Comparison of ENCODE assay signal across 8 cellular contexts in genomic region chr4:128061566-128062536, GRCh38. TPM values are rescaled to one million over a fixed set of nuclear protein-coding genes. Genes with fewer than 3 reads are reported as not detected.
A peak's percentile ranks its signal among the peaks of the same experiment; 100 is the strongest.
DNase-seq lines count a peak whose midpoint lies in the region; ATAC-seq and TF ChIP-seq lines count a peak whose summit lies in the region.

No MANE protein-coding gene starts in this region.

- 0 to 1% methylated on average over 19 to 72 of the region's 101 CpGs for WGBS in testis, 2 donors

- H3K36me3 ChIP-seq in osteoblast (ENCODE audit: insufficient read depth, low read length), result no peaks in the 10 kb centered on the region
- no peaks in the 10 kb centered on the region for H3K36me3 ChIP-seq in testis (ENCODE audit: low read depth, missing control alignments)

- H2AFZ ChIP-seq in osteoblast (ENCODE audit: low read length), result peak overlapping the region; percentile 81

- H3K9me3 ChIP-seq in osteoblast (ENCODE audit: low read depth, low read length) (no peaks in the 10 kb centered on the region), testis (no peaks in the 10 kb centered on the region)

- intact Hi-C loops in head of caudate nucleus (cut with DNase I), result loop anchor here (2.0 to 10.0 kb wide), 2 partner anchors 279 to 753 kb away; partner anchors contain the start of gene HSPA4L
- intact Hi-C loops in testis (cut with DNase I; ENCODE audit: low total_unique reads), result no loop called here

- peak overlapping the region; percentile 88 for H3K27ac ChIP-seq in osteoblast (ENCODE audit: low read depth, low read length)
- peak overlapping the region; percentile 97 to 98 for H3K27ac ChIP-seq in testis

- peaks cover 49% of the 10 kb centered on the region for H3K79me2 ChIP-seq in osteoblast (ENCODE audit: insufficient read depth, low read length)

- DNase-seq in EL, result peak; percentile 50
- peak; percentile 43 for DNase-seq in KG1 (lab: John Stamatoyannopoulos, UW)
- DNase-seq in SK-MEL-5 (ENCODE audit: low read depth, low spot score), result peak; percentile 14
- peak; percentile 67 for DNase-seq in activated naive CD4-positive, alpha-beta T cell treated with anti-CD3 and anti-CD28 coated beads, Interleukin-2, amount 50 U/mL, for 16 hours
- DNase-seq in head of caudate nucleus, result peak; percentile 43 to 88 (median 69)
- DNase-seq in osteoblast (ENCODE audit: insufficient read length, low spot score, missing footprints), result peak; percentile 93
- peak; percentile 63 for DNase-seq in testis

- peak; percentile 28 for ATAC-seq in GM21786 (IDR thresholded peaks at IDR 0.05; ENCODE audit: unreplicated experiment)

- TF ChIP-seq POLR2A in testis (IDR thresholded peaks at IDR 0.05), result no peak

- H3K4me1 ChIP-seq in osteoblast (ENCODE audit: insufficient read depth, low read length) (peaks cover 2% of the 10 kb centered on the region), testis (peaks cover 5% of the 10 kb centered on the region)

- TF ChIP-seq CTCF in osteoblast (IDR thresholded peaks at IDR 0.05; ENCODE audit: extremely low read depth, low read depth, low read length) (no peak), testis (IDR thresholded peaks at IDR 0.05) (no peak)

- H3K4me3 ChIP-seq in osteoblast (ENCODE audit: insufficient read depth, low read length), result peak overlapping the region; percentile 93
- peak overlapping the region; percentile 80 to 86 for H3K4me3 ChIP-seq in testis

- H3K27me3 ChIP-seq in osteoblast (ENCODE audit: insufficient read depth, low read length) (no peaks in the 10 kb centered on the region), testis (no peaks in the 10 kb centered on the region)

- H3K4me2 ChIP-seq in osteoblast (ENCODE audit: insufficient read depth, low read length), result peak overlapping the region; percentile 90

- in situ Hi-C loops in SK-MEL-5 (cut with HindIII; ENCODE audit: low pct_unique_long_range_greater_than_20kb, low sequenced_read_pairs), result no loop called here

- peaks cover 15% of the 10 kb centered on the region for H4K20me1 ChIP-seq in osteoblast (ENCODE audit: insufficient read depth, low read length)

RNA-seq across cellular contexts. Expression of gene LARP1B, which starts 0.7 kb away (rescaled TPM):
- total RNA-seq in SK-MEL-5 (2014; rRNA removed; shearing (Covaris generic)), result 11.7 and 13.4 TPM in 2 replicates
- 5.1 and 6.1 TPM in 2 replicates for polyA plus RNA-seq in SK-MEL-5 (2015; cell fraction: cytosol; rRNA removed)
- polyA plus RNA-seq in SK-MEL-5 (2015; cell fraction: nucleus; rRNA removed), result 12.3 and 13.0 TPM in 2 replicates
- 25.9 and 27.9 TPM in 2 replicates for total RNA-seq in osteoblast
- total RNA-seq in testis, result 10 to 100 TPM; 54.5 to 86.1 TPM
- polyA plus RNA-seq in testis (ENCODE audit: insufficient read depth, low read depth, low replicate concordance), result 97.5 TPM

Comparison
In these comparisons a context has a peak if more than half of its experiments do, and no peak if none do; other contexts are left out.
1. Peak in every context shown above with its lines: DNase-seq, ATAC-seq, H3K4me3 ChIP-seq and H3K27ac ChIP-seq.
2. DNase-seq: peak in every context shown above with its lines; median percentile 93 in osteoblast; 69 in head of caudate nucleus; 67 in activated naive CD4-positive, alpha-beta T cell treated with anti-CD3 and anti-CD28 coated beads, Interleukin-2, amount 50 U/mL, for 16 hours; 63 in testis; 50 in EL; 43 in KG1; 14 in SK-MEL-5.